Comparison of ENCODE assay signal across 28 cellular contexts in genomic region chr13:24887759-24888158, GRCh38.
DNase-seq lines count a peak whose midpoint lies in the region; ATAC-seq and TF ChIP-seq lines count a peak whose summit lies in the region.
"Had no signal": no experiment of that assay in that cellular context is flagged by ENCODE, and none has a peak within 500 bp of the region (broad histone marks: within the 10 kb centered on the region; RNA-seq: fewer than 3 reads in every experiment).

No MANE protein-coding gene starts in this region.

- H3K14ac ChIP-seq in neuronal stem cell (ENCODE audit: low read length), result no peak overlapping the region

- peaks cover 4% of the 10 kb centered on the region for H3K79me1 ChIP-seq in neuronal stem cell (ENCODE audit: low read depth, low read length)

- H3K18ac ChIP-seq in neuronal stem cell (ENCODE audit: low read length), result no peak overlapping the region

- H2BK12ac ChIP-seq in neuronal stem cell (ENCODE audit: low read length), result no peak overlapping the region

- H3F3A ChIP-seq in MM.1S (ENCODE audit: insufficient read depth, low read length), result no peaks in the 10 kb centered on the region

- H3K4me1 ChIP-seq in neuronal stem cell (ENCODE audit: control insufficient read depth in 2 of 2, insufficient read depth in 1 of 2, low read depth in 1 of 2, low read length in 2 of 2), result no peaks in the 10 kb centered on the region
- no peaks in the 10 kb centered on the region for H3K4me1 ChIP-seq in MM.1S (ENCODE audit: low read length)
- H3K4me1 ChIP-seq: breast epithelium, lower lobe of right lung, thyroid gland had no signal

- H3K9me3 ChIP-seq in neuronal stem cell (replicated peaks in 1 of 2; ENCODE audit: control insufficient read depth in 2 of 2, insufficient read depth in 1 of 2, low read depth in 1 of 2, low read length in 2 of 2) (peaks cover 0 to 2% of the 10 kb centered on the region in 2 donors), MM.1S (replicated peaks; ENCODE audit: insufficient read depth, low read length) (no peaks in the 10 kb centered on the region)
- H3K9me3 ChIP-seq: breast epithelium, lower lobe of right lung, thyroid gland had no signal

- no peak for TF ChIP-seq CTCF in GM10266 (IDR thresholded peaks at IDR 0.05; ENCODE audit: control insufficient read depth, insufficient read depth, low read depth, missing control alignments)
- TF ChIP-seq CTCF in MM.1S (IDR thresholded peaks at IDR 0.05; ENCODE audit: low read length), result no peak

- H3K27me3 ChIP-seq in neuronal stem cell (ENCODE audit: control insufficient read depth in 3 of 3, insufficient read depth in 3 of 3, low read depth in 1 of 3, low read length in 3 of 3), result no peaks in the 10 kb centered on the region
- no peaks in the 10 kb centered on the region for H3K27me3 ChIP-seq in MM.1S (replicated peaks; ENCODE audit: insufficient read depth, low read length)
- H3K27me3 ChIP-seq: breast epithelium, thyroid gland had no signal

- H2BK120ac ChIP-seq in neuronal stem cell (ENCODE audit: low read depth, low read length), result no peak overlapping the region

- no peak overlapping the region for H2AK5ac ChIP-seq in neuronal stem cell (ENCODE audit: low read depth, low read length)

- H2BK5ac ChIP-seq in neuronal stem cell (ENCODE audit: low read length), result no peak overlapping the region

- no peaks in the 10 kb centered on the region for H3K4me1 Mint-ChIP-seq in T-cell

- H2AFZ ChIP-seq in neuronal stem cell (ENCODE audit: low read length) (no peak overlapping the region), MM.1S (ENCODE audit: low read length) (no peak overlapping the region)

- H3K4me2 ChIP-seq in neuronal stem cell (ENCODE audit: insufficient read depth, low read length, poor library complexity, severe bottlenecking) (no peak overlapping the region), MM.1S (ENCODE audit: low read depth, low read length) (no peak overlapping the region)
- H3K4me2 ChIP-seq: smooth muscle cell had no signal

- H3K9me2 ChIP-seq in MM.1S (replicated peaks; ENCODE audit: insufficient read depth, low read length), result no peaks in the 10 kb centered on the region

- H3K9ac ChIP-seq in neuronal stem cell (ENCODE audit: low read depth, low read length, poor library complexity) (no peak overlapping the region), MM.1S (ENCODE audit: low read length) (no peak overlapping the region)

- no peak overlapping the region for H3K4ac ChIP-seq in neuronal stem cell (ENCODE audit: low read length)

- DNase-seq in GM10266 (ENCODE audit: extremely low spot score) (peak; percentile 38), OCI-M1 (lab: John Stamatoyannopoulos, UW) (no peak), T-cell (no peak), neuronal stem cell (ENCODE audit: low spot score) (no peak), MM.1S (no peak)
- DNase-seq: 8988T; activated CD4-positive, alpha-beta T cell treated with anti-CD3 and anti-CD28 coated beads for 4 hours; activated naive CD4-positive, alpha-beta T cell; activated T-cell treated with anti-CD3 and anti-CD28 coated beads, Interleukin-2, amount 50 U/mL, for 4 hours; amniotic stem cell; DMS53; effector memory CD8-positive, alpha-beta T cell; H9; kidney; lower lobe of right lung; NCI-H1417 treated with DMSO at 0.1 percent for 48 hours; NCI-H510A treated with DMSO at 0.1 percent for 48 hours; NK-92 treated with Interleukin-12 subunit alpha and Interleukin-12 subunit beta, amount 100 ng/mL, for 24 hours; SIG-M5; stimulated activated naive CD4-positive, alpha-beta T cell; thyroid gland had no signal

- no peaks in the 10 kb centered on the region for H3K9me3 Mint-ChIP-seq in T-cell
- H3K9me3 Mint-ChIP-seq: activated T-cell treated with anti-CD3 and anti-CD28 coated beads, Interleukin-2, amount 50 U/mL, for 4 hours; effector memory CD8-positive, alpha-beta T cell; H9; IgD-negative memory B cell had no signal

- no peak overlapping the region for H3K23ac ChIP-seq in neuronal stem cell (ENCODE audit: low read depth, low read length, poor library complexity)

- no peaks in the 10 kb centered on the region for H3K79me2 ChIP-seq in MM.1S (ENCODE audit: low read length)

- ATAC-seq in GM18907 (IDR thresholded peaks at IDR 0.05; ENCODE audit: unreplicated experiment) (peak; percentile 71), HG02610 (IDR thresholded peaks at IDR 0.05; ENCODE audit: unreplicated experiment) (peak; percentile 72), HG03442 (IDR thresholded peaks at IDR 0.05; ENCODE audit: unreplicated experiment) (peak; percentile 75), T-cell (replicated peaks in 1 of 4) (no peak)
- ATAC-seq: activated T-cell treated with anti-CD3 and anti-CD28 coated beads, Interleukin-2, amount 50 U/mL, for 4 hours; effector memory CD8-positive, alpha-beta T cell; lower lobe of right lung; Panc1 had no signal

- CTCF ChIA-PET in T-cell (lab: Charles Lee), result no interaction called here

- no peak overlapping the region for H4K8ac ChIP-seq in neuronal stem cell (ENCODE audit: low read depth, low read length)

- H3K36me3 Mint-ChIP-seq in T-cell, result peaks cover 54% of the 10 kb centered on the region

- WGBS in neuronal stem cell (ENCODE audit: extremely low coverage in 2 of 2, insufficient read length in 2 of 2, insufficient replicate concordance in 1 of 2), 2 donors, result no CpG with 5 or more reads among the region's 6 CpGs

- no peaks in the 10 kb centered on the region for H3K27me3 Mint-ChIP-seq in T-cell
- H3K27me3 Mint-ChIP-seq: effector memory CD8-positive, alpha-beta T cell; IgD-negative memory B cell had no signal

- H2BK15ac ChIP-seq in neuronal stem cell (ENCODE audit: low read length), result no peak overlapping the region

- H4K20me1 ChIP-seq in MM.1S (ENCODE audit: insufficient read depth, low read length), result no peaks in the 10 kb centered on the region

- no peak overlapping the region for H3K27ac Mint-ChIP-seq in T-cell
- H3K27ac Mint-ChIP-seq: effector memory CD8-positive, alpha-beta T cell; IgD-negative memory B cell had no signal

- POLR2A ChIA-PET in T-cell (lab: Charles Lee), result no interaction called here

- H4K91ac ChIP-seq in neuronal stem cell (ENCODE audit: low read depth, low read length, poor library complexity), result no peak overlapping the region

- H3K4me3 Mint-ChIP-seq in T-cell, result no peak overlapping the region
- H3K4me3 Mint-ChIP-seq: activated T-cell treated with anti-CD3 and anti-CD28 coated beads, Interleukin-2, amount 50 U/mL, for 4 hours; effector memory CD8-positive, alpha-beta T cell; H9; IgD-negative memory B cell had no signal

- H3K4me3 ChIP-seq in neuronal stem cell (ENCODE audit: low read length in 2 of 2), result no peak overlapping the region
- H3K4me3 ChIP-seq in MM.1S (ENCODE audit: low read length), result no peak overlapping the region
- H3K4me3 ChIP-seq: breast epithelium, lower lobe of right lung, smooth muscle cell, thyroid gland had no signal

- H3K27ac ChIP-seq in neuronal stem cell (replicated peaks; ENCODE audit: low read length), result no peak overlapping the region
- no peak overlapping the region for H3K27ac ChIP-seq in MM.1S (ENCODE audit: low read length)
- H3K27ac ChIP-seq: breast epithelium, lower lobe of right lung, thyroid gland had no signal

- H3K36me3 ChIP-seq in neuronal stem cell (replicated peaks in 1 of 2; ENCODE audit: control insufficient read depth in 2 of 2, insufficient read depth in 2 of 2, low read length in 2 of 2) (peaks cover 32 to 95% of the 10 kb centered on the region in 2 donors), MM.1S (replicated peaks; ENCODE audit: insufficient read depth, low read length) (no peaks in the 10 kb centered on the region)
- H3K36me3 ChIP-seq: breast epithelium had no signal

Comparison
In these comparisons a context has a peak if more than half of its experiments do, and no peak if none do; other contexts are left out.
1. ATAC-seq: peak in GM18907 (single experiment), HG02610 (single experiment) and HG03442 (single experiment); none in T-cell (0 of 4).